25 cellular contexts compared by ENCODE assay signal in genomic region chr5:68000805-68001204, GRCh38.
"Had no signal": no experiment of that assay in that cellular context is flagged by ENCODE, and none has a peak within 500 bp of the region (broad histone marks: within the 10 kb centered on the region; RNA-seq: fewer than 3 reads in every experiment).

No MANE protein-coding gene starts in this region.

- DNase-seq: activated CD4-positive, alpha-beta T cell treated with anti-CD3 and anti-CD28 coated beads for 4 hours; activated CD8-positive, alpha-beta memory T cell treated with anti-CD3 and anti-CD28 coated beads, Interleukin-2, amount 50 U/mL, for 4 hours; activated CD8-positive, alpha-beta T cell treated with anti-CD3 and anti-CD28 coated beads for 36 hours; activated naive CD4-positive, alpha-beta T cell; activated naive CD8-positive, alpha-beta T cell treated with anti-CD3 and anti-CD28 coated beads, Interleukin-2, amount 50 U/mL, for 24 hours; activated T-cell treated with anti-CD3 and anti-CD28 coated beads, Interleukin-2, amount 50 U/mL, for 1 hour; amniotic stem cell; MG63; MV-4-11; NCI-H1092 treated with DMSO at 0.1 percent for 48 hours; NCI-H1417 treated with DMSO at 0.1 percent for 48 hours; NCI-H1694; NCI-H2029; NCI-H2107; NCI-H2171 treated with DMSO at 0.1 percent for 48 hours; NCI-H345; NCI-H510A treated with DMSO at 0.1 percent for 48 hours; NCI-H69; Peyer's patch; SHP77 had no signal

- H3K4me3 ChIP-seq: ascending aorta, K562, MG63, Peyer's patch, SJSA1 had no signal

- ATAC-seq: activated CD4-positive, CD25-positive, alpha-beta regulatory T cell treated with anti-CD3 and anti-CD28 coated beads, Interleukin-2, amount 50 U/mL, for 24 hours; activated CD8-positive, alpha-beta T cell treated with anti-CD3 and anti-CD28 coated beads for 36 hours; activated naive CD4-positive, alpha-beta T cell treated with anti-CD3 and anti-CD28 coated beads, Interleukin-2, amount 50 U/mL, for 72 hours; activated naive CD8-positive, alpha-beta T cell treated with anti-CD3 and anti-CD28 coated beads, Interleukin-2, amount 50 U/mL, for 24 hours; K562 had no signal
